Comparison of ENCODE assay signal across 17 cellular contexts in genomic region chr6:80182291-80182690, GRCh38.
DNase-seq lines count a peak whose midpoint lies in the region; ATAC-seq, FAIRE-seq and TF ChIP-seq lines count a peak whose summit lies in the region.
"Had no signal": no experiment of that assay in that cellular context is flagged by ENCODE, and none has a peak within 500 bp of the region (broad histone marks: within the 10 kb centered on the region; RNA-seq: fewer than 3 reads in every experiment).

No MANE protein-coding gene starts in this region.

- no peaks in the 10 kb centered on the region for H3K9me3 ChIP-seq in neuronal stem cell (replicated peaks in 1 of 2; ENCODE audit: control insufficient read depth in 2 of 2, insufficient read depth in 1 of 2, low read depth in 1 of 2, low read length in 2 of 2)
- H3K9me3 ChIP-seq: esophagus squamous epithelium, psoas muscle had no signal

- H3K23ac ChIP-seq in neuronal stem cell (ENCODE audit: low read depth, low read length, poor library complexity): no peak overlapping the region

- H3K36me3 ChIP-seq in neuronal stem cell (replicated peaks in 1 of 2; ENCODE audit: control insufficient read depth in 2 of 2, insufficient read depth in 2 of 2, low read length in 2 of 2): no peaks in the 10 kb centered on the region

- no peaks in the 10 kb centered on the region for H3K4me1 ChIP-seq in neuronal stem cell (ENCODE audit: control insufficient read depth in 2 of 2, insufficient read depth in 1 of 2, low read depth in 1 of 2, low read length in 2 of 2)
- H3K4me1 ChIP-seq: psoas muscle, tibial nerve had no signal

- no peak overlapping the region for H3K18ac ChIP-seq in neuronal stem cell (ENCODE audit: low read length)

- DNase-seq in ACHN (peak; percentile 54), HTR-8/SVneo (ENCODE audit: insufficient read length, low spot score) (peak; percentile 32), astrocyte of the hippocampus (ENCODE audit: low read depth, low spot score) (peak; percentile 35), hepatic stellate cell (ENCODE audit: low spot score) (peak; percentile 11), GM20000 (ENCODE audit: low spot score) (no peak), left lobe of liver (ENCODE audit: low spot score) (no peak), neuronal stem cell (ENCODE audit: low spot score) (no peak), occipital lobe (lab: John Stamatoyannopoulos, UW) (no peak)
- DNase-seq: activated CD8-positive, alpha-beta memory T cell treated with anti-CD3 and anti-CD28 coated beads, Interleukin-2, amount 10 ng/mL, durations not matched to agents 7 days and 5 days; activated naive CD4-positive, alpha-beta T cell treated with Interleukin-2 at 50 U/mL for 16 hours; AML-193; DMS53; esophagus squamous epithelium; psoas muscle; stimulated activated CD8-positive, alpha-beta memory T cell treated with anti-CD3 and anti-CD28 coated beads, Interleukin-4, amount 100 ng/mL, for 48 hours had no signal

- no peak overlapping the region for H2BK120ac ChIP-seq in neuronal stem cell (ENCODE audit: low read depth, low read length)

- no peak overlapping the region for H2BK12ac ChIP-seq in neuronal stem cell (ENCODE audit: low read length)

- H3K4ac ChIP-seq in neuronal stem cell (ENCODE audit: low read length): no peak overlapping the region

- H2AK5ac ChIP-seq in neuronal stem cell (ENCODE audit: low read depth, low read length): no peak overlapping the region

- no peak overlapping the region for H3K4me3 ChIP-seq in neuronal stem cell (ENCODE audit: low read length in 2 of 2)
- H3K4me3 ChIP-seq: esophagus squamous epithelium, GM12878, psoas muscle, tibial nerve had no signal

- no peak overlapping the region for H4K91ac ChIP-seq in neuronal stem cell (ENCODE audit: low read depth, low read length, poor library complexity)

- H4K8ac ChIP-seq in neuronal stem cell (ENCODE audit: low read depth, low read length): no peak overlapping the region

- no peak for TF ChIP-seq CTCF in GM20000 (IDR thresholded peaks at IDR 0.05; ENCODE audit: extremely low read depth, missing control alignments)

- H2AFZ ChIP-seq in neuronal stem cell (ENCODE audit: low read length): no peak overlapping the region

- FAIRE-seq in HTR-8/SVneo (lab: Jason Lieb, UNC): no peak
- FAIRE-seq: GM12878 had no signal

- no CpG with 5 or more reads among the region's 1 CpG for WGBS in neuronal stem cell (ENCODE audit: extremely low coverage in 2 of 2, insufficient read length in 2 of 2, insufficient replicate concordance in 1 of 2), 2 donors

- H3K27ac ChIP-seq in neuronal stem cell (replicated peaks; ENCODE audit: low read length): no peak overlapping the region
- H3K27ac ChIP-seq: esophagus squamous epithelium, psoas muscle, tibial nerve had no signal

- no peak for ATAC-seq in left lobe of liver
- ATAC-seq: activated CD8-positive, alpha-beta memory T cell treated with anti-CD3 and anti-CD28 coated beads, Interleukin-2, amount 10 ng/mL, durations not matched to agents 7 days and 5 days; GM12878; psoas muscle had no signal

- H3K79me1 ChIP-seq in neuronal stem cell (ENCODE audit: low read depth, low read length): no peaks in the 10 kb centered on the region

- H3K4me2 ChIP-seq in neuronal stem cell (ENCODE audit: insufficient read depth, low read length, poor library complexity, severe bottlenecking): no peak overlapping the region

- H3K14ac ChIP-seq in neuronal stem cell (ENCODE audit: low read length): no peak overlapping the region

- no peak overlapping the region for H3K9ac ChIP-seq in neuronal stem cell (ENCODE audit: low read depth, low read length, poor library complexity)

- in situ Hi-C loops in ACHN (cut with HindIII; ENCODE audit: low pct_ligation_motif_present, low pct_unique_long_range_greater_than_20kb, low sequenced_read_pairs): no loop called here

- H2BK15ac ChIP-seq in neuronal stem cell (ENCODE audit: low read length): no peak overlapping the region

- no peak overlapping the region for H2BK5ac ChIP-seq in neuronal stem cell (ENCODE audit: low read length)

- no peaks in the 10 kb centered on the region for H3K27me3 ChIP-seq in neuronal stem cell (ENCODE audit: control insufficient read depth in 3 of 3, insufficient read depth in 3 of 3, low read depth in 1 of 3, low read length in 3 of 3)
- H3K27me3 ChIP-seq: esophagus squamous epithelium, tibial nerve had no signal

Comparison
In these comparisons a context has a peak if more than half of its experiments do, and no peak if none do; other contexts are left out.
1. DNase-seq: peak in ACHN (single experiment), HTR-8/SVneo (single experiment), astrocyte of the hippocampus (single experiment) and hepatic stellate cell (single experiment); none in GM20000 (single experiment), left lobe of liver (single experiment), neuronal stem cell (single experiment) and occipital lobe (single experiment).